Comparison of ENCODE assay signal across 12 cellular contexts in genomic region chr10:85790155-85790789, GRCh38.
DNase-seq lines count a peak whose midpoint lies in the region; TF ChIP-seq lines count a peak whose summit lies in the region.
"Had no signal": no experiment of that assay in that cellular context is flagged by ENCODE, and none has a peak within 500 bp of the region (broad histone marks: within the 10 kb centered on the region; RNA-seq: fewer than 3 reads in every experiment).

No MANE protein-coding gene starts in this region.

- TF ChIP-seq CTCF in chondrocyte (IDR thresholded peaks at IDR 0.05) (no peak), nephron progenitor cell (IDR thresholded peaks at IDR 0.05) (no peak), type B pancreatic cell (conservative IDR thresholded peaks at IDR 0.05) (no peak)

- no peaks in the 10 kb centered on the region for H3K27me3 Mint-ChIP-seq in chondrocyte (ENCODE audit: low read depth)
- H3K27me3 Mint-ChIP-seq in nephron progenitor cell (ENCODE audit: low read depth, poor library complexity) = peaks cover 9% of the 10 kb centered on the region
- H3K27me3 Mint-ChIP-seq in type B pancreatic cell = no peaks in the 10 kb centered on the region

- peak; percentile 4 for DNase-seq in NCI-H69 (lab: John Stamatoyannopoulos, UW)
- DNase-seq in chondrocyte (ENCODE audit: low spot score) = peak; percentile 77
- DNase-seq in nephron progenitor cell = no peak
- no peak for DNase-seq in type B pancreatic cell (ENCODE audit: extremely low spot score, unreplicated experiment)
- DNase-seq in stimulated activated CD4-positive, alpha-beta T cell treated with anti-CD3 and anti-CD28 coated beads, Interleukin-1b, Interleukin-23, amount 100 ng/mL, for 48 hours = no peak
- DNase-seq in COR-L47 (lab: John Stamatoyannopoulos, UW) = no peak
- DNase-seq in NCI-H1092 treated with DMSO at 0.1 percent for 48 hours (lab: John Stamatoyannopoulos, UW) = no peak
- DNase-seq: Caco-2; CD8-positive, alpha-beta T cell; DMS53; GF-D8 had no signal

- H3K4me3 Mint-ChIP-seq in chondrocyte (ENCODE audit: unreplicated experiment) (no peak overlapping the region), nephron progenitor cell (no peak overlapping the region), type B pancreatic cell (no peak overlapping the region)
- H3K4me3 Mint-ChIP-seq: B cell; CD8-positive, alpha-beta T cell had no signal

- H3K27ac Mint-ChIP-seq in chondrocyte (ENCODE audit: unreplicated experiment) (no peak overlapping the region), nephron progenitor cell (peak overlapping the region; percentile 90), type B pancreatic cell (peak overlapping the region; percentile 71)
- H3K27ac Mint-ChIP-seq: B cell; CD8-positive, alpha-beta T cell had no signal

- H3K36me3 Mint-ChIP-seq in chondrocyte (ENCODE audit: low read depth) = no peaks in the 10 kb centered on the region
- no peaks in the 10 kb centered on the region for H3K36me3 Mint-ChIP-seq in nephron progenitor cell (ENCODE audit: low read depth)
- H3K36me3 Mint-ChIP-seq in type B pancreatic cell = no peaks in the 10 kb centered on the region
- H3K36me3 Mint-ChIP-seq: CD8-positive, alpha-beta T cell had no signal

- no peaks in the 10 kb centered on the region for H3K4me1 Mint-ChIP-seq in chondrocyte (ENCODE audit: low read depth)
- H3K4me1 Mint-ChIP-seq in nephron progenitor cell = peaks cover 77% of the 10 kb centered on the region
- peaks cover 10% of the 10 kb centered on the region for H3K4me1 Mint-ChIP-seq in type B pancreatic cell (ENCODE audit: unreplicated experiment)
- H3K4me1 Mint-ChIP-seq: B cell had no signal

- H3K9me3 Mint-ChIP-seq in chondrocyte (ENCODE audit: low read depth) = no peaks in the 10 kb centered on the region
- no peaks in the 10 kb centered on the region for H3K9me3 Mint-ChIP-seq in nephron progenitor cell
- H3K9me3 Mint-ChIP-seq in type B pancreatic cell = no peaks in the 10 kb centered on the region
- H3K9me3 Mint-ChIP-seq: CD8-positive, alpha-beta T cell had no signal

Comparison
In these comparisons a context has a peak if more than half of its experiments do, and no peak if none do; other contexts are left out.
1. DNase-seq: peak in NCI-H69 (single experiment) and chondrocyte (single experiment); none in nephron progenitor cell (single experiment), type B pancreatic cell (single experiment), stimulated activated CD4-positive, alpha-beta T cell treated with anti-CD3 and anti-CD28 coated beads, Interleukin-1b, Interleukin-23, amount 100 ng/mL, for 48 hours (single experiment), COR-L47 (single experiment) and NCI-H1092 treated with DMSO at 0.1 percent for 48 hours (single experiment).